8 cellular contexts compared by ENCODE assay signal in the genomic region with DNA sequence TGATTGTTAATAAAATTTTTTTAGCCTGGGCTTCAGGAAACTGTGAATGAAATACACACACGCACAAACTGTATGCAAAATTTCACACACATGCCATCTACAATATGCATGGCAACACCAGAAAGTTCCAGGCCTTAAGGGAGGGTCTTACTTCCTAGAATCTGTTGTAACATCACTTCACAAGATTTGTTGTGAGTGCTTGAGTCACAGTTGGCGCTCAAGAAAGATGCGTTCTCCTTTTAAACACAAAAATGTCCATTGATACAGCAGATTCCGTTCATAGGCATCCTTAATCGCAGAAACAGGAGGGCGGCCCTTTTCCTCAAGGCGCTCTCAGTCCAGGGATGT. TPM values are rescaled to one million over a fixed set of nuclear protein-coding genes. Genes with fewer than 3 reads are reported as not detected.
DNase-seq lines count a peak whose midpoint lies in the region; ATAC-seq and TF ChIP-seq lines count a peak whose summit lies in the region.

No MANE protein-coding gene starts in this region.

- BruUV-seq in OCI-LY7 (replicated peaks; lab: Mats Ljungman, UMichigan), result no TSS peak

- peak; percentile 5 for ATAC-seq in GM19452 (IDR thresholded peaks at IDR 0.05; ENCODE audit: unreplicated experiment)
- peak; percentile 8 for ATAC-seq in sciatic nerve
- ATAC-seq in left lobe of liver, result no peak

- H2AFZ ChIP-seq in OCI-LY7 (ENCODE audit: low read length), result peak overlapping the region; percentile 94; the same call in 1 of the 2 replicates

- no peak overlapping the region for H3K27ac ChIP-seq in OCI-LY7 (ENCODE audit: low read depth, low read length, poor library complexity, severe bottlenecking)
- H3K27ac ChIP-seq in esophagus squamous epithelium, result peak overlapping the region; percentile 90 to 95 (median 90)

- no peak for TF ChIP-seq CTCF in OCI-LY7 (conservative IDR thresholded peaks at IDR 0.05; ENCODE audit: low read length)
- TF ChIP-seq CTCF in esophagus squamous epithelium (IDR thresholded peaks at IDR 0.05), result no peak

- 6 to 17% methylated on average over 3 to 4 of the region's 7 CpGs for WGBS in esophagus squamous epithelium, 2 donors

- H3K4me3 ChIP-seq in OCI-LY7 (ENCODE audit: low read depth, low read length, poor library complexity, severe bottlenecking) (peak overlapping the region; percentile 97), esophagus squamous epithelium (peak overlapping the region; percentile 59 to 85 (median 70))

- peaks cover 4% of the 10 kb centered on the region; the same call in 1 of the 2 replicates for H3K36me3 ChIP-seq in OCI-LY7 (ENCODE audit: insufficient read depth, low read length)
- peaks cover 0 to 24% (median 0%) of the 10 kb centered on the region in 3 donors for H3K36me3 ChIP-seq in esophagus squamous epithelium

- CTCF ChIA-PET in OCI-LY7 (lab: Charles Lee; ENCODE audit: unreplicated experiment), result no interaction called here

- peaks cover 31% of the 10 kb centered on the region for H3K79me2 ChIP-seq in OCI-LY7 (ENCODE audit: insufficient read depth, low read depth, low read length)

- DNase-seq in OCI-LY7 (ENCODE audit: low spot score) (peak; percentile 10), esophagus squamous epithelium (lab: John Stamatoyannopoulos, UW) (no peak), sciatic nerve (ENCODE audit: low spot score) (no peak), amygdala (lab: John Stamatoyannopoulos, UW) (no peak), left lobe of liver (ENCODE audit: low spot score) (no peak), NCI-H748 treated with DMSO at 0.1 percent for 48 hours (lab: John Stamatoyannopoulos, UW) (no peak), NCI-H2171 treated with DMSO at 0.1 percent for 48 hours (lab: John Stamatoyannopoulos, UW) (no peak)

- peak overlapping the region; percentile 81 for H3K4me2 ChIP-seq in OCI-LY7 (ENCODE audit: low read length)

- intact Hi-C loops in OCI-LY7 (cut with micrococcal nuclease; ENCODE audit: unreplicated experiment), result loop anchor here (2.0 kb wide), 1 partner anchor 75 kb away; the partner anchor contains the start of genes AURKA and CSTF1
- intact Hi-C loops in esophagus squamous epithelium (cut with DNase I), result loop anchor here (10.0 kb wide), 1 partner anchor 73 kb away; the partner anchor contains the start of genes AURKA and CSTF1
- intact Hi-C loops in sciatic nerve (cut with DNase I), result loop anchor here (5.0 kb wide), 1 partner anchor 106 kb away; no protein-coding TSS in a partner anchor

- H3K9me3 ChIP-seq in OCI-LY7 (ENCODE audit: low read length) (no peaks in the 10 kb centered on the region), esophagus squamous epithelium (no peaks in the 10 kb centered on the region)

- no peaks in the 10 kb centered on the region for H3K27me3 ChIP-seq in esophagus squamous epithelium

- POLR2A ChIA-PET in OCI-LY7 (lab: Charles Lee), result interaction anchor here (1.4 kb wide), 1 partner anchor 77 kb away, joined by 3 read pairs; no protein-coding TSS in a partner anchor

- H3K9me2 ChIP-seq in OCI-LY7 (ENCODE audit: insufficient read depth, low read length), result no peaks in the 10 kb centered on the region

- TF ChIP-seq POLR2A in esophagus squamous epithelium (IDR thresholded peaks at IDR 0.05), result no peak

- H3K4me1 ChIP-seq in OCI-LY7 (ENCODE audit: insufficient read depth, low read length, poor library complexity, severe bottlenecking), result peaks cover 33% of the 10 kb centered on the region
- H3K4me1 ChIP-seq in esophagus squamous epithelium, result peaks cover 6 to 45% (median 12%) of the 10 kb centered on the region in 3 donors

- peaks cover 11% of the 10 kb centered on the region; the same call in 1 of the 2 replicates for H4K20me1 ChIP-seq in OCI-LY7 (ENCODE audit: insufficient read depth, low read length)

RNA-seq across cellular contexts. Expression of gene RTF2, which starts 0.5 kb away (rescaled TPM):
- total RNA-seq in OCI-LY7 (2014; rRNA removed; shearing (Covaris generic)), result 46.8 and 63.6 TPM in 2 replicates
- total RNA-seq in OCI-LY7 (2022) (68.2 and 72.7 TPM in 2 replicates), esophagus squamous epithelium (10 to 100 TPM; 40.3 to 53.6 (median 44.7) TPM), sciatic nerve (88.7 TPM), left lobe of liver (31.7 TPM)

RNA-seq across cellular contexts. Expression of gene CASS4, which starts 55.9 kb away (rescaled TPM):
- total RNA-seq in OCI-LY7 (2014; rRNA removed; shearing (Covaris generic)), result 0.05 TPM in 1 of 2 replicates, not detected in the other
- total RNA-seq in OCI-LY7 (2022), result 0.15 and 0.18 TPM in 2 replicates
- total RNA-seq in esophagus squamous epithelium, result 1 to 10 TPM in 1 of 4 donors, under 1 TPM in 3; 0.22 to 1.3 (median 0.63) TPM
- 2.4 TPM for total RNA-seq in sciatic nerve
- 0.93 TPM for total RNA-seq in left lobe of liver

RNA-seq across cellular contexts. Expression of gene FAM209A, which starts 56.6 kb away (rescaled TPM):
- 0.82 TPM in 1 of 2 replicates, not detected in the other for total RNA-seq in OCI-LY7 (2014; rRNA removed; shearing (Covaris generic))
- total RNA-seq in OCI-LY7 (2022), result 0.70 TPM in 1 of 2 replicates, not detected in the other
- not detected for total RNA-seq in esophagus squamous epithelium
- not detected for total RNA-seq in sciatic nerve
- not detected for total RNA-seq in left lobe of liver
